21 cellular contexts compared by ENCODE assay signal in the genomic region with DNA sequence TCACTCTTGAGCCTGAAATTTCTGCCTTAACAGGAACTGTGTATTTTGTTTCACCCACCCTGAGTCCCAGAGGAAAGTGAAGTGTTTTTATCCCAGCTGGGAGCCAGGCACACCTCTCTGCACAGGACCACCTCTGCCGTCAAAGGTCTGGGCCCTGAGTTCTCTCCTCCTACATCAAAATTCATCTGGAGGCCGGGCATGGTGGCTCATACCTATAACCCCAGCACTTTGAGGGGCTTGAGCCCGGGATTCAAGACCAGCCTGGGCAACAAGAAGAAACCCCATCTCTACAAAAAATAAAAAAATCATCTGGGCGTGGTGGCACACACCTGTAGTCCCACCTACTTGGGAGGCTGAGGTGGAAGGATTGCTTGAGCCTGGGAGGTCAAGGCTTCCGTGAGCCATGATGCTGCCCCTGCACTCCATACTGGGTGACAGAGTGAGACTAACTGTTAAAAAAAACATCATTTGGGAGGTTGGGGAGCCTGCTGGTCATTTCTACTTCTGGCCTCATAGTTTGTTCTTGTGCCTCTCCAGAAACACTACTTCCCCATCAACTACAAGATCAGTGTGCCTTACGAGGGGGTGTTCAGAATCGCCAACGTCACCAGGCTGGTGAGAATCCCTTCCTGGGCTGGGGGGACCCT. TPM values are rescaled to one million over a fixed set of nuclear protein-coding genes. Genes with fewer than 3 reads are reported as not detected.
DNase-seq lines count a peak whose midpoint lies in the region; ATAC-seq, FAIRE-seq and TF ChIP-seq lines count a peak whose summit lies in the region.
"Had no signal": no experiment of that assay in that cellular context is flagged by ENCODE, and none has a peak within 500 bp of the region (broad histone marks: within the 10 kb centered on the region; RNA-seq: fewer than 3 reads in every experiment).

No MANE protein-coding gene starts in this region.

- H3K14ac ChIP-seq in neuronal stem cell (ENCODE audit: low read length) = no peak overlapping the region

- POLR2A ChIA-PET in K562 (lab: Yijun Ruan, JAX) = no interaction called here

- H3K36me3 ChIP-seq in K562 (ENCODE audit: control insufficient read depth, insufficient read depth, low read length) (no peaks in the 10 kb centered on the region), neuronal stem cell (replicated peaks in 1 of 2; ENCODE audit: control insufficient read depth in 2 of 2, insufficient read depth in 2 of 2, low read length in 2 of 2) (no peaks in the 10 kb centered on the region), upper lobe of right lung (no peaks in the 10 kb centered on the region)
- H3K36me3 ChIP-seq: HAP-1 had no signal

- peaks cover 3% of the 10 kb centered on the region for H3K4me1 Mint-ChIP-seq in mesothelial cell of epicardium

- peaks cover 6 to 33% of the 10 kb centered on the region in 2 experiments for H3K4me1 ChIP-seq in K562 (replicated peaks in 1 of 2; ENCODE audit: control insufficient read depth in 2 of 2, insufficient read depth in 2 of 2, low read length in 2 of 2)
- H3K4me1 ChIP-seq in neuronal stem cell (ENCODE audit: control insufficient read depth in 2 of 2, insufficient read depth in 1 of 2, low read depth in 1 of 2, low read length in 2 of 2) = peaks cover 0 to 2% of the 10 kb centered on the region in 2 donors
- peaks cover 7% of the 10 kb centered on the region for H3K4me1 ChIP-seq in upper lobe of right lung
- H3K4me1 ChIP-seq: HAP-1 had no signal

- H3K27me3 ChIP-seq in K562 (ENCODE audit: control insufficient read depth in 2 of 2, insufficient read depth in 2 of 2, low read length in 2 of 2) (no peaks in the 10 kb centered on the region), neuronal stem cell (ENCODE audit: control insufficient read depth in 3 of 3, insufficient read depth in 3 of 3, low read depth in 1 of 3, low read length in 3 of 3) (no peaks in the 10 kb centered on the region), upper lobe of right lung (no peaks in the 10 kb centered on the region)

- no TSS peak for BruUV-seq in K562 (replicated peaks; lab: Mats Ljungman, UMichigan)

- in situ Hi-C loops in K562 (cut with MboI) = no loop called here

- H4K20me1 ChIP-seq in K562 (replicated peaks; ENCODE audit: control insufficient read depth, insufficient read depth, low read length) = no peaks in the 10 kb centered on the region

- H3K4ac ChIP-seq in neuronal stem cell (ENCODE audit: low read length) = no peak overlapping the region

- no peak overlapping the region for H3K4me2 ChIP-seq in K562 (ENCODE audit: insufficient read depth, low read length)
- no peak overlapping the region for H3K4me2 ChIP-seq in neuronal stem cell (ENCODE audit: insufficient read depth, low read length, poor library complexity, severe bottlenecking)

- H3K4me3 ChIP-seq in K562 (no peak overlapping the region), neuronal stem cell (ENCODE audit: low read length in 2 of 2) (no peak overlapping the region), upper lobe of right lung (no peak overlapping the region)
- H3K4me3 ChIP-seq: HAP-1 had no signal

- H3K27ac ChIP-seq in K562 (ENCODE audit: extremely low read depth, low read depth, low read length) = no peak overlapping the region
- no peak overlapping the region for H3K27ac ChIP-seq in neuronal stem cell (replicated peaks; ENCODE audit: low read length)
- H3K27ac ChIP-seq in upper lobe of right lung = no peak overlapping the region

- H4K91ac ChIP-seq in neuronal stem cell (ENCODE audit: low read depth, low read length, poor library complexity) = no peak overlapping the region

- no peak overlapping the region for H3K4me3 Mint-ChIP-seq in mesothelial cell of epicardium
- H3K4me3 Mint-ChIP-seq: HFFc6 had no signal

- no peaks in the 10 kb centered on the region for H3K9me3 Mint-ChIP-seq in mesothelial cell of epicardium
- H3K9me3 Mint-ChIP-seq: CD4-positive, alpha-beta memory T cell; HFFc6 had no signal

- no peak overlapping the region for H4K8ac ChIP-seq in neuronal stem cell (ENCODE audit: low read depth, low read length)

- H3K9ac ChIP-seq in K562 (ENCODE audit: insufficient read depth in 1 of 2, low read depth in 2 of 2, low read length in 2 of 2) (peak overlapping the region in 1 of 2 experiments; percentile 56; a peak in 1 of 4 replicates), neuronal stem cell (ENCODE audit: low read depth, low read length, poor library complexity) (peak overlapping the region; percentile 84)

- H3K9me1 ChIP-seq in K562 (ENCODE audit: control insufficient read depth, insufficient read depth, low read length) = no peaks in the 10 kb centered on the region

- peak overlapping the region; percentile 4; the same call in 1 of the 2 replicates for H2AFZ ChIP-seq in K562 (ENCODE audit: low read depth, low read length)
- peak overlapping the region; percentile 12 for H2AFZ ChIP-seq in neuronal stem cell (ENCODE audit: low read length)

- DNase-seq in K562 (ENCODE audit: extremely low read depth in 1 of 4, low spot score in 3 of 4) = no peak
- DNase-seq in neuronal stem cell (ENCODE audit: low spot score) = no peak
- peak; percentile 47 for DNase-seq in posterior vena cava (ENCODE audit: low spot score)
- peak; percentile 44 for DNase-seq in upper lobe of right lung
- DNase-seq in NCI-H524 (lab: John Stamatoyannopoulos, UW) = no peak
- no peak for DNase-seq in 8988T
- no peak for DNase-seq in mesothelial cell of epicardium (ENCODE audit: low spot score in 2 of 2, unreplicated experiment in 2 of 2)
- DNase-seq: C1 segment of cervical spinal cord; Calu3; CD4-positive, alpha-beta memory T cell; COR-L47; DMS53; DMS79 treated with DMSO at 0.1 percent for 48 hours; GF-D8; GOT3; HFFc6 had no signal

- peak overlapping the region; percentile 16 for H2BK12ac ChIP-seq in neuronal stem cell (ENCODE audit: low read length)

- no peak overlapping the region for H3K27ac Mint-ChIP-seq in mesothelial cell of epicardium
- H3K27ac Mint-ChIP-seq: HFFc6 had no signal

- no peak for FAIRE-seq in K562 (lab: Jason Lieb, UNC)
- FAIRE-seq: GM12891, GM18507, H54 had no signal

- no peak overlapping the region for H2BK5ac ChIP-seq in neuronal stem cell (ENCODE audit: low read length)

- H2BK120ac ChIP-seq in neuronal stem cell (ENCODE audit: low read depth, low read length) = no peak overlapping the region

- no peak for TF ChIP-seq POLR2A in K562 (conservative IDR thresholded peaks at IDR 0.05)

- H3K27me3 Mint-ChIP-seq in mesothelial cell of epicardium (ENCODE audit: low read depth) = no peaks in the 10 kb centered on the region

- no peak for ATAC-seq in K562
- ATAC-seq in upper lobe of right lung = no peak

- no peak overlapping the region for H2AK5ac ChIP-seq in neuronal stem cell (ENCODE audit: low read depth, low read length)

- TF ChIP-seq EP300 in K562 (IDR thresholded peaks at IDR 0.05; ENCODE audit: low read length) = no peak

- no peak overlapping the region for H2BK15ac ChIP-seq in neuronal stem cell (ENCODE audit: low read length)

- H3K79me1 ChIP-seq in neuronal stem cell (ENCODE audit: low read depth, low read length) = no peaks in the 10 kb centered on the region

- no peak for TF ChIP-seq RAD21 in K562 (CRISPR knock-in tag; conservative IDR thresholded peaks at IDR 0.05 in 1 of 2, IDR thresholded peaks at IDR 0.05 in 1 of 2)

- CTCF ChIA-PET in K562 (lab: Yijun Ruan, JAX; ENCODE audit: low intra/inter-chr PET ratio) = no interaction called here

- H3K23ac ChIP-seq in neuronal stem cell (ENCODE audit: low read depth, low read length, poor library complexity) = no peak overlapping the region

- H3K9me3 ChIP-seq in K562 (replicated peaks; ENCODE audit: control insufficient read depth, insufficient read depth, low read depth, low read length) (no peaks in the 10 kb centered on the region), neuronal stem cell (replicated peaks in 1 of 2; ENCODE audit: control insufficient read depth in 2 of 2, insufficient read depth in 1 of 2, low read depth in 1 of 2, low read length in 2 of 2) (no peaks in the 10 kb centered on the region), upper lobe of right lung (no peaks in the 10 kb centered on the region)
- H3K9me3 ChIP-seq: HAP-1 had no signal

- H3K36me3 Mint-ChIP-seq in mesothelial cell of epicardium = no peaks in the 10 kb centered on the region
- H3K36me3 Mint-ChIP-seq: CD4-positive, alpha-beta memory T cell had no signal

- intact Hi-C loops in K562 (cut with micrococcal nuclease) (loop anchor here (10.0 kb wide), 1 partner anchor 131 kb away; the partner anchor contains the start of genes COG4 and SF3B3), posterior vena cava (cut with DNase I) (loop anchor here (10.0 kb wide), 4 partner anchors 81 to 291 kb away; partner anchors contain the start of genes COG4 (in 1 of the 2) and SF3B3 (in 1 of the 2)), upper lobe of right lung (cut with DNase I) (loop anchor here (10.0 kb wide), 1 partner anchor 121 kb away; no protein-coding TSS in a partner anchor)

- TF ChIP-seq CTCF in K562 (IDR thresholded peaks at IDR 0.05 in 2 of 3, conservative IDR thresholded peaks at IDR 0.05 in 1 of 3; ENCODE audit: insufficient read depth in 2 of 3, low read depth in 1 of 3, low read length in 3 of 3) = no peak
- TF ChIP-seq CTCF in upper lobe of right lung (IDR thresholded peaks at IDR 0.05) = no peak
- TF ChIP-seq CTCF in mesothelial cell of epicardium (IDR thresholded peaks at IDR 0.05; ENCODE audit: unreplicated experiment) = no peak

- WGBS in K562 (ENCODE audit: insufficient coverage, low coverage, missing lambda C conversion rate) = 26% methylated on average over 8 of the region's 8 CpGs
- WGBS in neuronal stem cell (ENCODE audit: extremely low coverage in 2 of 2, insufficient read length in 2 of 2, insufficient replicate concordance in 1 of 2), 2 donors = no CpG with 5 or more reads among the region's 8 CpGs

- H3K79me2 ChIP-seq in K562 (ENCODE audit: control insufficient read depth, insufficient read depth, low read length) = no peaks in the 10 kb centered on the region

- H3K18ac ChIP-seq in neuronal stem cell (ENCODE audit: low read length) = no peak overlapping the region

RNA-seq across cellular contexts. Expression of gene IL34, which starts 9.8 kb away (rescaled TPM):
- total RNA-seq in K562 (2011; cell fraction: chromatin; rRNA removed; ENCODE audit: low replicate concordance) = 0.44 TPM in 1 of 2 replicates, not detected in the other
- not detected in 2 replicates for total RNA-seq in K562 (2011; cell fraction: nucleolus; rRNA removed)
- not detected in 2 replicates for total RNA-seq in K562 (2011; cell fraction: nucleoplasm; rRNA removed)
- total RNA-seq in K562 (2014; rRNA removed) = 0.20 TPM in 1 of 2 replicates, not detected in the other
- total RNA-seq in K562 (2014; rRNA removed; fragmentation: Illumina TruSeq; extraction: Trizol) = not detected in 2 replicates
- total RNA-seq in K562 (2015; rRNA removed; fragmentation: Illumina TruSeq; extraction: Trizol) = 0.18 TPM in 1 of 2 replicates, not detected in the other
- total RNA-seq in K562 (2021) = 0.25 TPM in 1 of 2 replicates, not detected in the other
- polyA plus RNA-seq in K562 (2011; rRNA removed) = 0.10 TPM in 1 of 2 replicates, not detected in the other
- 0.16 and 0.49 TPM in 2 replicates for polyA plus RNA-seq in K562 (2011; cell fraction: cytosol; rRNA removed)
- 0.20 and 0.32 TPM in 2 replicates for polyA plus RNA-seq in K562 (2011; cell fraction: nucleus; rRNA removed)
- 0.39 and 0.44 TPM in 2 replicates for polyA plus RNA-seq in K562 (2012)
- polyA plus RNA-seq in K562 (2014; fragmentation: Illumina TruSeq; extraction: Trizol) = 0.58 TPM in 1 of 2 replicates, not detected in the other
- not detected for polyA plus RNA-seq in K562 (2014; fragmentation: Nextera tagmentation; extraction: Ambion mirVana)
- polyA plus RNA-seq in K562 (2014; rRNA removed) = 0.07 and 0.18 TPM in 2 replicates
- polyA minus RNA-seq in K562 (2011; rRNA and poly(A)+ RNA removed) = not detected in 2 replicates
- not detected in 2 replicates for polyA minus RNA-seq in K562 (2011; cell fraction: cytosol; rRNA and poly(A)+ RNA removed)
- not detected in 2 replicates for polyA minus RNA-seq in K562 (2011; cell fraction: nucleus; rRNA and poly(A)+ RNA removed)
- polyA plus RNA-seq in neuronal stem cell (2013, experiment 1 of 2) = not detected
- polyA plus RNA-seq in neuronal stem cell (2013, experiment 2 of 2) = 0.03 TPM
- total RNA-seq in posterior vena cava = 1 to 10 TPM; 4.0 to 4.3 TPM
- 3.3 TPM for total RNA-seq in upper lobe of right lung
- total RNA-seq in mesothelial cell of epicardium = 1.3 to 2.1 TPM (median 1.4 TPM) in 3 replicates
- total RNA-seq: A673; CD4-positive, alpha-beta memory T cell had no signal
- polyA plus RNA-seq: CD4-positive, alpha-beta memory T cell had no signal

RNA-seq across cellular contexts. Expression of gene MTSS2, which starts 29.7 kb away (rescaled TPM):
- 15.0 and 50.2 TPM in 2 replicates for total RNA-seq in K562 (2011; cell fraction: chromatin; rRNA removed; ENCODE audit: low replicate concordance)
- 41.7 and 44.2 TPM in 2 replicates for total RNA-seq in K562 (2011; cell fraction: nucleolus; rRNA removed)
- total RNA-seq in K562 (2011; cell fraction: nucleoplasm; rRNA removed) = 20.2 and 24.3 TPM in 2 replicates
- total RNA-seq in K562 (2014; rRNA removed) (15.4 and 22.4 TPM in 2 replicates), K562 (2014; rRNA removed; fragmentation: Illumina TruSeq; extraction: Trizol) (4.8 and 9.1 TPM in 2 replicates), K562 (2015; rRNA removed; fragmentation: Illumina TruSeq; extraction: Trizol) (20.6 and 24.2 TPM in 2 replicates), K562 (2021) (51.2 and 60.3 TPM in 2 replicates), posterior vena cava (100 to 1,000 TPM; 116 to 145 TPM), upper lobe of right lung (81.3 TPM), mesothelial cell of epicardium (100 to 104 TPM (median 102 TPM) in 3 replicates)
- polyA plus RNA-seq in K562 (2011; rRNA removed) (16.9 and 21.5 TPM in 2 replicates), K562 (2014; fragmentation: Illumina TruSeq; extraction: Trizol) (36.2 and 45.7 TPM in 2 replicates), K562 (2014; fragmentation: Nextera tagmentation; extraction: Ambion mirVana) (under 1 TPM; 0.11 to 0.32 TPM), K562 (2014; rRNA removed) (31.1 and 46.9 TPM in 2 replicates)
- polyA plus RNA-seq in K562 (2011; cell fraction: cytosol; rRNA removed) = 13.3 and 40.6 TPM in 2 replicates
- polyA plus RNA-seq in K562 (2011; cell fraction: nucleus; rRNA removed) = 40.9 and 91.6 TPM in 2 replicates
- 55.8 and 57.7 TPM in 2 replicates for polyA plus RNA-seq in K562 (2012)
- polyA minus RNA-seq in K562 (2011; rRNA and poly(A)+ RNA removed) = 6.7 and 12.5 TPM in 2 replicates
- polyA minus RNA-seq in K562 (2011; cell fraction: cytosol; rRNA and poly(A)+ RNA removed) = 27.2 and 41.8 TPM in 2 replicates
- 20.1 and 25.2 TPM in 2 replicates for polyA minus RNA-seq in K562 (2011; cell fraction: nucleus; rRNA and poly(A)+ RNA removed)
- 45.9 TPM for polyA plus RNA-seq in neuronal stem cell (2013, experiment 1 of 2)
- polyA plus RNA-seq in neuronal stem cell (2013, experiment 2 of 2) = 48.5 TPM
- polyA plus RNA-seq: CD4-positive, alpha-beta memory T cell had no signal

Comparison
In these comparisons a context has a peak if more than half of its experiments do, and no peak if none do; other contexts are left out.
1. DNase-seq: peak in posterior vena cava (single experiment) and upper lobe of right lung (single experiment); none in K562 (0 of 4), neuronal stem cell (single experiment), NCI-H524 (0 of 2), 8988T (single experiment) and mesothelial cell of epicardium (0 of 2).